In genomic region chr9:130331061-130331460, GRCh38 we compare ENCODE assay signal across 13 cellular contexts.
"Had no signal": no experiment of that assay in that cellular context is flagged by ENCODE, and none has a peak within 500 bp of the region (broad histone marks: within the 10 kb centered on the region; RNA-seq: fewer than 3 reads in every experiment).

No MANE protein-coding gene starts in this region.

- H3K36me3 ChIP-seq: left lung had no signal

- H3K27ac ChIP-seq: left lung had no signal

- H3K27ac Mint-ChIP-seq: activated naive CD8-positive, alpha-beta T cell treated with anti-CD3 and anti-CD28 coated beads, Interleukin-2, amount 10 ng/mL, durations not matched to agents 7 days and 5 days; activated T-helper 1 cell treated with anti-CD3 and anti-CD28 coated beads, Interleukin-12 subunit alpha, Interleukin-12 subunit beta, Interleukin-2, Interleukin-4 antibody, amounts not matched to agents 30 ng/mL and 10 ng/mL and 1 ng/mL, durations not matched to agents 14 hours and 24 hours and 36 hours had no signal

- H3K9me3 ChIP-seq: left lung had no signal

- H3K4me3 ChIP-seq: left lung had no signal

- H3K4me3 Mint-ChIP-seq: activated naive CD8-positive, alpha-beta T cell treated with anti-CD3 and anti-CD28 coated beads, Interleukin-2, amount 10 ng/mL, durations not matched to agents 7 days and 5 days; activated T-helper 1 cell treated with anti-CD3 and anti-CD28 coated beads, Interleukin-12 subunit alpha, Interleukin-12 subunit beta, Interleukin-2, Interleukin-4 antibody, amounts not matched to agents 30 ng/mL and 10 ng/mL and 1 ng/mL, durations not matched to agents 14 hours and 24 hours and 36 hours; brain; neural crest cell had no signal

- H3K9me3 Mint-ChIP-seq: activated naive CD8-positive, alpha-beta T cell treated with anti-CD3 and anti-CD28 coated beads, Interleukin-2, amount 10 ng/mL, durations not matched to agents 7 days and 5 days; activated T-helper 1 cell treated with anti-CD3 and anti-CD28 coated beads, Interleukin-12 subunit alpha, Interleukin-12 subunit beta, Interleukin-2, Interleukin-4 antibody, amounts not matched to agents 30 ng/mL and 10 ng/mL and 1 ng/mL, durations not matched to agents 14 hours and 24 hours and 36 hours; neural crest cell had no signal

- H3K4me1 Mint-ChIP-seq: activated naive CD8-positive, alpha-beta T cell treated with anti-CD3 and anti-CD28 coated beads, Interleukin-2, amount 10 ng/mL, durations not matched to agents 7 days and 5 days had no signal

- H3K36me3 Mint-ChIP-seq: activated naive CD8-positive, alpha-beta T cell treated with anti-CD3 and anti-CD28 coated beads, Interleukin-2, amount 10 ng/mL, durations not matched to agents 7 days and 5 days; brain had no signal

- ATAC-seq: activated CD4-positive, CD25-positive, alpha-beta regulatory T cell treated with anti-CD3 and anti-CD28 coated beads, Interleukin-2, amount 50 U/mL, for 24 hours had no signal

- DNase-seq: activated naive CD4-positive, alpha-beta T cell; activated naive CD8-positive, alpha-beta T cell treated with anti-CD3 and anti-CD28 coated beads, Interleukin-2, amount 10 ng/mL, durations not matched to agents 7 days and 5 days; cortex of kidney; effector CD8-positive, alpha-beta T cell; hippocampal formation; kidney; left lung; stimulated activated CD4-positive, alpha-beta T cell treated with anti-CD3 and anti-CD28 coated beads, Interleukin-4, amount 100 ng/mL, for 1 hour; stimulated activated naive CD4-positive, alpha-beta T cell had no signal

- H3K4me1 ChIP-seq: left lung had no signal
